In the genomic region with DNA sequence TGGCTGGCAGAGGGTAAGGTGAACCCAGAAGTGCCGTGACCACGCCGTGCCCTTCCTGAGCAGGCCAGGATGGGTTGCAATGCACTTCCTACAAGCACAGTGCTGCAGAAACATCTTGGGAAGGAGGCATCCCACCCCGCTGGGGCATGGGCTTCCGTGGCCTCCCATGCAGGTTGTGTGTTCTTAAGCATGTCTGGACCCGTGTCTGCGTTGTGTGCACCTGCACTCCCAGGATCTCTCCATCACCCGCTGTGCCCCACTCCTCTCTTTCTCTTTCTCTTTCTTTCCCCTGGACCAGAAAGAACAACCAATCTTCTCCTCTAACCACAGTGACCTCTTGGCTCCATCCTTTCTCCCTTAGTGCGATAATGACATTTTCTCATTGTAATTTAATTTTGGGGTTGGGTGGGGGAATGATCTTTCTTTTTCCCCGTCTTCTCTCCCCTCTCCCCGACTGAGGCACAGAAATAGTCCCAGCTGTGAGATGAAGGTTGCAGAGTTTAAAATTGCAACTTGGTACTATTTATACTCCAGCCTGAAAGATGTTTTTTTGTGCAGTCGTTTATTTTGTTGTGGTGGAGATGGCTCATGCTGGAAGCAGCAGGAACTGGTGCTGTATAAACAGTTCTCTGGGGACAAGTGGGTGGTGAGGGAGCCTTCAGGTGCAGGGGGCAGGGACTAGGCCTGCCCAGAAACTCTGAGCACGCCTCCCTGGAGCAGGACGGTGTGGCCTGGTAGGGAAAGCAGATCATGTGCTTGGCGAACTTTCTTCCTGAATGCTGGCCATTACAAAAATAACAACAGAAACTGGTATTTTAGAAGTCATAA, we compare ENCODE assay signal across 8 cellular contexts. TPM values are rescaled to one million over a fixed set of nuclear protein-coding genes. Genes with fewer than 3 reads are reported as not detected.
A peak's percentile ranks its signal among the peaks of the same experiment; 100 is the strongest.
DNase-seq lines count a peak whose midpoint lies in the region; ATAC-seq and TF ChIP-seq lines count a peak whose summit lies in the region.

No MANE protein-coding gene starts in this region.

- H3K27ac ChIP-seq in parathyroid adenoma (peak overlapping the region; percentile 20), GM23338 (ENCODE audit: low read depth) (no peak overlapping the region)

- intact Hi-C loops in activated T-helper 2 cell treated with anti-CD3 and anti-CD28 coated beads, Interferon-gamma antibody, Interleukin-2, Interleukin-4, amounts not matched to agents 10 μg/mL and 5 μg/mL and 100 μg/mL, durations not matched to agents 14 hours and 24 hours and 36 hours (cut with micrococcal nuclease): no loop called here

- ATAC-seq in HG03196 (IDR thresholded peaks at IDR 0.05; ENCODE audit: unreplicated experiment) (peak; percentile 40), GM23338 (no peak)

- peaks cover 14% of the 10 kb centered on the region for H3K4me1 ChIP-seq in parathyroid adenoma
- H3K4me1 ChIP-seq in GM23338 (ENCODE audit: insufficient read depth): 0 out of 2 replicates have a peak, but pooled peaks cover 6% of the 10 kb centered on the region

- peak overlapping the region; percentile 81 for H3K27ac Mint-ChIP-seq in activated CD4-positive, alpha-beta T cell treated with anti-CD3 and anti-CD28 coated beads, Interleukin-2, amount 10 ng/mL, durations not matched to agents 7 days and 5 days
- peak overlapping the region; percentile 13 for H3K27ac Mint-ChIP-seq in activated T-helper 2 cell treated with anti-CD3 and anti-CD28 coated beads, Interferon-gamma antibody, Interleukin-2, Interleukin-4, amounts not matched to agents 10 μg/mL and 5 μg/mL and 100 μg/mL, durations not matched to agents 14 hours and 24 hours and 36 hours
- H3K27ac Mint-ChIP-seq in GM23338: no peak overlapping the region

- H3K4me3 Mint-ChIP-seq in activated CD4-positive, alpha-beta T cell treated with anti-CD3 and anti-CD28 coated beads, Interleukin-2, amount 10 ng/mL, durations not matched to agents 7 days and 5 days: peak overlapping the region; percentile 51
- H3K4me3 Mint-ChIP-seq in activated T-helper 2 cell treated with anti-CD3 and anti-CD28 coated beads, Interferon-gamma antibody, Interleukin-2, Interleukin-4, amounts not matched to agents 10 μg/mL and 5 μg/mL and 100 μg/mL, durations not matched to agents 14 hours and 24 hours and 36 hours (ENCODE audit: low read depth): peak overlapping the region; percentile 34
- H3K4me3 Mint-ChIP-seq in GM23338: no peak overlapping the region

- POLR2A ChIA-PET in activated CD4-positive, alpha-beta T cell treated with anti-CD3 and anti-CD28 coated beads, Interleukin-2, amount 10 ng/mL, durations not matched to agents 7 days and 5 days (lab: Charles Lee): no interaction called here

- H2AFZ ChIP-seq in parathyroid adenoma (no peak overlapping the region), GM23338 (no peak overlapping the region)

- H4K20me1 ChIP-seq in GM23338 (replicated peaks; ENCODE audit: insufficient read depth): no peaks in the 10 kb centered on the region; the same call in 1 of the 2 replicates

- no peaks in the 10 kb centered on the region for H3F3A ChIP-seq in GM23338 (replicated peaks; ENCODE audit: low read depth)

- H3K79me2 ChIP-seq in parathyroid adenoma (peaks cover 18% of the 10 kb centered on the region), GM23338 (replicated peaks; ENCODE audit: insufficient read depth) (peaks cover 5% of the 10 kb centered on the region; the same call in 1 of the 2 replicates)

- H3K9ac ChIP-seq in parathyroid adenoma: no peak overlapping the region

- H3K36me3 ChIP-seq in parathyroid adenoma (ENCODE audit: control insufficient read depth, insufficient read depth, low read length) (no peaks in the 10 kb centered on the region), GM23338 (ENCODE audit: insufficient read depth) (no peaks in the 10 kb centered on the region)

- H3K9me3 ChIP-seq in parathyroid adenoma (ENCODE audit: control insufficient read depth, low read length): no peaks in the 10 kb centered on the region

- CTCF ChIA-PET in activated CD4-positive, alpha-beta T cell treated with anti-CD3 and anti-CD28 coated beads, Interleukin-2, amount 10 ng/mL, durations not matched to agents 7 days and 5 days (lab: Charles Lee): interaction anchor here (0.6 to 2.8 kb wide), 3 partner anchors 21 to 114 kb away, joined by 3 to 12 read pairs (median 6); partner anchors contain the start of gene BCAS4

- H3K9me2 ChIP-seq in GM23338 (ENCODE audit: insufficient read depth): no peaks in the 10 kb centered on the region

- peaks cover 18% of the 10 kb centered on the region for H3K36me3 Mint-ChIP-seq in activated CD4-positive, alpha-beta T cell treated with anti-CD3 and anti-CD28 coated beads, Interleukin-2, amount 10 ng/mL, durations not matched to agents 7 days and 5 days (ENCODE audit: low read depth)
- H3K36me3 Mint-ChIP-seq in activated T-helper 2 cell treated with anti-CD3 and anti-CD28 coated beads, Interferon-gamma antibody, Interleukin-2, Interleukin-4, amounts not matched to agents 10 μg/mL and 5 μg/mL and 100 μg/mL, durations not matched to agents 14 hours and 24 hours and 36 hours (ENCODE audit: low read depth): peaks cover 10% of the 10 kb centered on the region
- H3K36me3 Mint-ChIP-seq in GM23338 (ENCODE audit: low read depth): peaks cover 9% of the 10 kb centered on the region

- H3K27me3 ChIP-seq in parathyroid adenoma (ENCODE audit: control insufficient read depth, insufficient read depth, low read length) (no peaks in the 10 kb centered on the region), GM23338 (ENCODE audit: insufficient read depth) (no peaks in the 10 kb centered on the region)

- peaks cover 52% of the 10 kb centered on the region for H3K4me1 Mint-ChIP-seq in activated CD4-positive, alpha-beta T cell treated with anti-CD3 and anti-CD28 coated beads, Interleukin-2, amount 10 ng/mL, durations not matched to agents 7 days and 5 days
- peaks cover 17% of the 10 kb centered on the region for H3K4me1 Mint-ChIP-seq in activated T-helper 2 cell treated with anti-CD3 and anti-CD28 coated beads, Interferon-gamma antibody, Interleukin-2, Interleukin-4, amounts not matched to agents 10 μg/mL and 5 μg/mL and 100 μg/mL, durations not matched to agents 14 hours and 24 hours and 36 hours (ENCODE audit: low read depth)
- peaks cover 22% of the 10 kb centered on the region for H3K4me1 Mint-ChIP-seq in GM23338

- H3K27me3 Mint-ChIP-seq in activated CD4-positive, alpha-beta T cell treated with anti-CD3 and anti-CD28 coated beads, Interleukin-2, amount 10 ng/mL, durations not matched to agents 7 days and 5 days: no peaks in the 10 kb centered on the region
- no peaks in the 10 kb centered on the region for H3K27me3 Mint-ChIP-seq in activated T-helper 2 cell treated with anti-CD3 and anti-CD28 coated beads, Interferon-gamma antibody, Interleukin-2, Interleukin-4, amounts not matched to agents 10 μg/mL and 5 μg/mL and 100 μg/mL, durations not matched to agents 14 hours and 24 hours and 36 hours (ENCODE audit: low read depth)
- peaks cover 10% of the 10 kb centered on the region for H3K27me3 Mint-ChIP-seq in GM23338 (ENCODE audit: insufficient read depth, low read depth, poor library complexity)

- H3K4me2 ChIP-seq in parathyroid adenoma (ENCODE audit: low read length) (no peak overlapping the region), GM23338 (no peak overlapping the region)

- no peak for TF ChIP-seq CTCF in parathyroid adenoma (IDR thresholded peaks at IDR 0.05)
- TF ChIP-seq CTCF in GM23338 (conservative IDR thresholded peaks at IDR 0.05; ENCODE audit: low read depth in 2 of 2): no peak

- no peak overlapping the region for H3K4me3 ChIP-seq in parathyroid adenoma (ENCODE audit: low read depth, low read length)
- no peak overlapping the region for H3K4me3 ChIP-seq in GM23338

- peaks cover 3% of the 10 kb centered on the region for H3K9me3 Mint-ChIP-seq in activated CD4-positive, alpha-beta T cell treated with anti-CD3 and anti-CD28 coated beads, Interleukin-2, amount 10 ng/mL, durations not matched to agents 7 days and 5 days
- peaks cover 4% of the 10 kb centered on the region for H3K9me3 Mint-ChIP-seq in activated T-helper 2 cell treated with anti-CD3 and anti-CD28 coated beads, Interferon-gamma antibody, Interleukin-2, Interleukin-4, amounts not matched to agents 10 μg/mL and 5 μg/mL and 100 μg/mL, durations not matched to agents 14 hours and 24 hours and 36 hours
- no peaks in the 10 kb centered on the region; the same call in 2 of the 3 replicates for H3K9me3 Mint-ChIP-seq in GM23338

- DNase-seq in activated CD4-positive, alpha-beta T cell treated with anti-CD3 and anti-CD28 coated beads, Interleukin-2, amount 10 ng/mL, durations not matched to agents 7 days and 5 days: peak; percentile 17
- no peak for DNase-seq in activated CD4-positive, alpha-beta T cell treated with anti-CD3 and anti-CD28 coated beads, Interleukin-2, amount 50 U/mL, for 48 hours
- DNase-seq in activated T-helper 2 cell treated with anti-CD3 and anti-CD28 coated beads, Interferon-gamma antibody, Interleukin-2, Interleukin-4, amounts not matched to agents 10 μg/mL and 5 μg/mL and 100 μg/mL, durations not matched to agents 14 hours and 24 hours and 36 hours (ENCODE audit: low spot score): no peak
- DNase-seq in GM23338 (ENCODE audit: low spot score): no peak
- DNase-seq in GM19240 (ENCODE audit: insufficient read length, low spot score): no peak
- DNase-seq in SW480 (ENCODE audit: low spot score): no peak

TF ChIP-seq in GM23338, 12 proteins besides CTCF, POLR2A, EP300 and RAD21 (continues in another document):
- TF ChIP-seq STAT1 (IDR thresholded peaks at IDR 0.05; ENCODE audit: unreplicated experiment) (no peak), POLR2AphosphoS5 (IDR thresholded peaks at IDR 0.05; ENCODE audit: low read depth) (no peak), EZH2 (IDR thresholded peaks at IDR 0.05; ENCODE audit: low read depth, unreplicated experiment) (no peak)

RNA-seq across cellular contexts. Expression of gene BCAS4, which starts 20.5 kb away (rescaled TPM):
- 10 to 100 TPM in 1 of 2 experiments, 1 to 10 TPM in 1; 7.4 to 10.6 TPM for total RNA-seq in activated CD4-positive, alpha-beta T cell treated with anti-CD3 and anti-CD28 coated beads, Interleukin-2, amount 10 ng/mL, durations not matched to agents 7 days and 5 days
- total RNA-seq in activated T-helper 2 cell treated with anti-CD3 and anti-CD28 coated beads, Interferon-gamma antibody, Interleukin-2, Interleukin-4, amounts not matched to agents 10 μg/mL and 5 μg/mL and 100 μg/mL, durations not matched to agents 14 hours and 24 hours and 36 hours: 7.4 and 8.7 TPM in 2 replicates
- total RNA-seq in GM23338 (2014; rRNA removed; shearing (Covaris generic)): 6.3 and 22.2 TPM in 2 replicates
- polyA plus RNA-seq in GM23338 (2016; fragmentation: Nextera tagmentation; extraction: Ambion mirVana): 22.0 and 24.8 TPM in 2 replicates
